ENCODE assay signal across 11 cellular contexts in genomic region chr2:68426885-68427579, GRCh38. TPM values are rescaled to one million over a fixed set of nuclear protein-coding genes. Genes with fewer than 3 reads are reported as not detected.
A peak's percentile ranks its signal among the peaks of the same experiment; 100 is the strongest.
DNase-seq lines count a peak whose midpoint lies in the region; ATAC-seq and TF ChIP-seq lines count a peak whose summit lies in the region.
"Had no signal": no experiment of that assay in that cellular context is flagged by ENCODE, and none has a peak within 500 bp of the region (broad histone marks: within the 10 kb centered on the region; RNA-seq: fewer than 3 reads in every experiment).

No MANE protein-coding gene starts in this region.

- CTCF ChIA-PET in Panc1 (lab: Charles Lee), result no interaction called here

- H3K4me3 ChIP-seq in Panc1 (ENCODE audit: low read depth in 2 of 2, low read length in 2 of 2) (no peak overlapping the region), coronary artery (no peak overlapping the region)
- H3K4me3 ChIP-seq: dorsolateral prefrontal cortex had no signal

- H3K4me3 Mint-ChIP-seq in immature natural killer cell, result peak overlapping the region; percentile 38 to 72 (median 58)

- H3K27me3 Mint-ChIP-seq in immature natural killer cell (ENCODE audit: low read depth in 3 of 3), result peaks cover 0 to 3% (median 0%) of the 10 kb centered on the region in 3 donors

- ATAC-seq in HG02571 (IDR thresholded peaks at IDR 0.05; ENCODE audit: unreplicated experiment), result peak; percentile 35
- ATAC-seq in Panc1, result peak; percentile 48; the same call in 1 of the 2 replicates
- no peak for ATAC-seq in HG02970 (IDR thresholded peaks at IDR 0.05; ENCODE audit: low FRiP score, unreplicated experiment)

- H3K4me1 ChIP-seq in Panc1 (ENCODE audit: control insufficient read depth, insufficient read depth, low read length), result no peaks in the 10 kb centered on the region

- H3K9me3 Mint-ChIP-seq in immature natural killer cell, result no peaks in the 10 kb centered on the region

- TF ChIP-seq CTCF in Panc1 (IDR thresholded peaks at IDR 0.05) (no peak), coronary artery (IDR thresholded peaks at IDR 0.05) (no peak)

- peak overlapping the region; percentile 57 to 94 (median 89) for H3K27ac Mint-ChIP-seq in immature natural killer cell

- no peak overlapping the region for H3K27ac ChIP-seq in Panc1 (ENCODE audit: low read length)
- no peak overlapping the region for H3K27ac ChIP-seq in coronary artery
- H3K27ac ChIP-seq: dorsolateral prefrontal cortex had no signal

- POLR2A ChIA-PET in Panc1 (lab: Charles Lee), result no interaction called here

- H3K4me1 Mint-ChIP-seq in immature natural killer cell, result peaks cover 4 to 31% of the 10 kb centered on the region in 2 donors

- H3K27me3 ChIP-seq in Panc1 (ENCODE audit: control insufficient read depth, insufficient read depth, low read length), result no peaks in the 10 kb centered on the region; the same call in 1 of the 2 replicates
- H3K27me3 ChIP-seq: dorsolateral prefrontal cortex had no signal

- H3K9me3 ChIP-seq in Panc1 (ENCODE audit: control insufficient read depth, insufficient read depth, low read depth, low read length), result no peaks in the 10 kb centered on the region

- peaks cover 0 to under 1% (median 0%) of the 10 kb centered on the region in 3 donors for H3K36me3 Mint-ChIP-seq in immature natural killer cell

- BruUV-seq in Panc1 (replicated peaks; lab: Mats Ljungman, UMichigan), result no TSS peak

- in situ Hi-C loops in Caki2 (cut with HindIII; ENCODE audit: low pct_unique_long_range_greater_than_20kb, low sequenced_read_pairs), result no loop called here
- in situ Hi-C loops in Panc1 (cut with HindIII; ENCODE audit: low pct_unique_long_range_greater_than_20kb, low sequenced_read_pairs), result no loop called here

- intact Hi-C loops in Panc1 (cut with micrococcal nuclease; ENCODE audit: unreplicated experiment), result no loop called here

- H3K36me3 ChIP-seq in Panc1 (ENCODE audit: control insufficient read depth, insufficient read depth, low read length), result no peaks in the 10 kb centered on the region

- DNase-seq in Caki2 (ENCODE audit: low read depth), result peak; percentile 10
- DNase-seq in Panc1 (ENCODE audit: low read depth, low spot score), result no peak
- DNase-seq in immature natural killer cell, result peak; percentile 43 to 61 (median 48)
- DNase-seq in amniotic stem cell (lab: John Stamatoyannopoulos, UW), result no peak
- no peak for DNase-seq in coronary artery (ENCODE audit: low spot score)
- no peak for DNase-seq in Ammon's horn (ENCODE audit: low spot score)
- DNase-seq: dorsolateral prefrontal cortex; NCI-H446; stimulated activated CD4-positive, alpha-beta T cell treated with anti-CD3 and anti-CD28 coated beads, Interleukin-1b, Interleukin-23, amount 100 ng/mL, for 48 hours had no signal

RNA-seq across cellular contexts. Expression of gene FBXO48, which starts 40.1 kb away (rescaled TPM):
- 0.44 and 0.52 TPM in 2 replicates for total RNA-seq in Caki2 (2014; rRNA removed; shearing (Covaris generic); ENCODE audit: low replicate concordance)
- 0.74 TPM for total RNA-seq in Panc1 (2021; ENCODE audit: unreplicated experiment)
- 0.19 TPM for polyA plus RNA-seq in Panc1 (2012; ENCODE audit: insufficient read length)
- under 1 TPM in 2 of 3 donors, not detected in 1; 0.28 to 0.39 TPM for polyA plus RNA-seq in immature natural killer cell

RNA-seq across cellular contexts. Expression of gene APLF, which starts 40.4 kb away (rescaled TPM):
- total RNA-seq in Caki2 (2014; rRNA removed; shearing (Covaris generic); ENCODE audit: low replicate concordance), result 2.8 and 6.8 TPM in 2 replicates
- 2.6 TPM for total RNA-seq in Panc1 (2021; ENCODE audit: unreplicated experiment)
- 0.98 TPM for polyA plus RNA-seq in Panc1 (2012; ENCODE audit: insufficient read length)
- under 1 TPM in 2 of 3 donors, not detected in 1; 0.74 to 0.97 TPM for polyA plus RNA-seq in immature natural killer cell

Comparison
In these comparisons a context has a peak if more than half of its experiments do, and no peak if none do; other contexts are left out.
1. DNase-seq: peak in Caki2 (single experiment) and immature natural killer cell (3 of 3); none in Panc1 (single experiment), amniotic stem cell (single experiment), coronary artery (single experiment) and Ammon's horn (single experiment).